ENCODE assay signal across 1 cellular context in genomic region chr3:37997791-37998370, GRCh38.
TF ChIP-seq lines count a peak whose summit lies in the region.

No MANE protein-coding gene starts in this region.

TF ChIP-seq in IMR-90, 13 proteins besides CTCF, POLR2A, EP300 and RAD21:
- TF ChIP-seq SMC3 (IDR thresholded peaks at IDR 0.05; ENCODE audit: low read depth, low read length) (no peak), USF2 (IDR thresholded peaks at IDR 0.05; ENCODE audit: low read depth, low read length) (no peak), MAFK (IDR thresholded peaks at IDR 0.05; ENCODE audit: low read depth, low read length) (no peak), MXI1 (IDR thresholded peaks at IDR 0.05; ENCODE audit: borderline replicate concordance, low read depth, low read length) (no peak), CEBPB (IDR thresholded peaks at IDR 0.05; ENCODE audit: low read depth, low read length) (no peak), CHD1 (IDR thresholded peaks at IDR 0.05; ENCODE audit: low read depth, low read length) (no peak), MAZ (IDR thresholded peaks at IDR 0.05; ENCODE audit: borderline replicate concordance, low read depth, low read length) (no peak), NFE2L2 (IDR thresholded peaks at IDR 0.05; ENCODE audit: low read depth, low read length) (no peak), BHLHE40 (IDR thresholded peaks at IDR 0.05; ENCODE audit: low read depth, low read length) (no peak)
TF ChIP-seq in IMR-90: peak in this region for 0.
